25 cellular contexts compared by ENCODE assay signal in the genomic region with DNA sequence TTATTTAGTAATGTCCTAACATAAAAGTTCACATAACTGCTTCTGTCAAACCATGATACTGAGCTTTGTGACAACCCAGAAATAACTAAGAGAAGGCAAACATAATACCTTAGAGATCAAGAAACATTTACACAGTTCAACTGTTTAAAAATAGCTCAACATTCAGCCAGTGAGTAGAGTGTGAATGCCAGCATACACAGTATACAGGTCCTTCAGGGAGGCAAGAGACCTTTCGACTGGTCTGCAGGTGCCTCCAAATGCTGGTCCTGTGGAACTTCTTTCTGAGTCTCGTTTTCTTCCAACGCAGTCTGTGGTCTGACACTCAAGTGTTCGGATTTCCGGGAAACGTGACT. TPM values are rescaled to one million over a fixed set of nuclear protein-coding genes. Genes with fewer than 3 reads are reported as not detected.
DNase-seq lines count a peak whose midpoint lies in the region; ATAC-seq, FAIRE-seq and TF ChIP-seq lines count a peak whose summit lies in the region.
"Had no signal": no experiment of that assay in that cellular context is flagged by ENCODE, and none has a peak within 500 bp of the region (broad histone marks: within the 10 kb centered on the region; RNA-seq: fewer than 3 reads in every experiment).

No MANE protein-coding gene starts in this region.

- no peak overlapping the region for H2AFZ ChIP-seq in HepG2 (ENCODE audit: low read length)
- H2AFZ ChIP-seq: GM23248 had no signal

- intact Hi-C loops in HepG2 (cut with micrococcal nuclease; ENCODE audit: unreplicated experiment) (no loop called here), right lobe of liver (cut with DNase I) (loop anchor here in 1 of 2 donors (10.0 kb wide), 1 partner anchor 705 kb away; no protein-coding TSS in a partner anchor), left ventricle myocardium superior (cut with micrococcal nuclease) (loop anchor here (10.0 kb wide), 1 partner anchor 245 kb away; no protein-coding TSS in a partner anchor), psoas muscle (cut with DNase I) (loop anchor here (10.0 kb wide), 2 partner anchors 235 to 245 kb away; no protein-coding TSS in a partner anchor), aorta (cut with DNase I) (loop anchor here in 1 of 2 donors (10.0 kb wide), 1 partner anchor 595 kb away; no protein-coding TSS in a partner anchor)

- peak overlapping the region; percentile 19; the same call in 1 of the 2 replicates for H3K4me2 ChIP-seq in HepG2 (ENCODE audit: low read depth, low read length)

- ATAC-seq in HepG2, result no peak
- ATAC-seq in right lobe of liver, result no peak
- peak; percentile 84 for ATAC-seq in left ventricle myocardium superior
- peak; percentile 83 to 90 (median 90) for ATAC-seq in psoas muscle
- no peak for ATAC-seq in aorta (ENCODE audit: low FRiP score)
- ATAC-seq: PC-3 had no signal

- H4K20me1 ChIP-seq in HepG2 (ENCODE audit: insufficient read depth, low read length), result no peaks in the 10 kb centered on the region

- CTCF ChIA-PET in HepG2 (lab: Yijun Ruan, JAX; ENCODE audit: low intra/inter-chr PET ratio, low total read pairs), result no interaction called here

- H3K27ac ChIP-seq in HepG2 (ENCODE audit: extremely low read length, insufficient read depth, low read length), result peak overlapping the region; percentile 60
- H3K27ac ChIP-seq in right lobe of liver, result no peak overlapping the region
- peak overlapping the region; percentile 75 for H3K27ac ChIP-seq in psoas muscle
- no peak overlapping the region for H3K27ac ChIP-seq in aorta (ENCODE audit: low read depth in 1 of 2, low read length in 2 of 2)
- H3K27ac ChIP-seq: GM23248, SJSA1 had no signal

- H3K9ac ChIP-seq in HepG2 (ENCODE audit: insufficient read depth, low read depth, low read length), result no peak overlapping the region
- H3K9ac ChIP-seq: GM23248 had no signal

- FAIRE-seq in HepG2 (lab: Jason Lieb, UNC), result no peak

- no peaks in the 10 kb centered on the region for H3K27me3 ChIP-seq in HepG2 (ENCODE audit: control insufficient read depth in 1 of 2, insufficient read depth in 2 of 2, low read length in 2 of 2)
- no peaks in the 10 kb centered on the region for H3K27me3 ChIP-seq in right lobe of liver
- no peaks in the 10 kb centered on the region for H3K27me3 ChIP-seq in psoas muscle (ENCODE audit: insufficient read depth in 3 of 3, low read length in 2 of 3)
- no peaks in the 10 kb centered on the region for H3K27me3 ChIP-seq in aorta (ENCODE audit: control insufficient read depth in 1 of 2, insufficient read depth in 2 of 2, low read length in 1 of 2)
- H3K27me3 ChIP-seq: BE2C, SJSA1 had no signal

- TF ChIP-seq POLR2A in HepG2 (IDR thresholded peaks at IDR 0.05; ENCODE audit: insufficient read depth in 1 of 2, low read depth in 2 of 2, low read length in 2 of 2) (no peak), right lobe of liver (IDR thresholded peaks at IDR 0.05) (no peak)

- in situ Hi-C loops in HepG2 (cut with HindIII; ENCODE audit: extremely low pct_ligation_motif_present, low pct_unique_long_range_greater_than_20kb), result no loop called here

- BruUV-seq in HepG2 (replicated peaks; lab: Mats Ljungman, UMichigan), result no TSS peak

- POLR2A ChIA-PET in HepG2 (lab: Yijun Ruan, JAX), result interaction anchor here (0.8 to 3.6 kb wide), 6 partner anchors 10 to 754 kb away, joined by 3 to 36 read pairs (median 4); a partner anchor contains a TSS

- peaks cover 11% of the 10 kb centered on the region for H3K79me2 ChIP-seq in HepG2 (ENCODE audit: insufficient read depth, low read length)

- TF ChIP-seq CTCF in HepG2 (CRISPR knock-in tag; IDR thresholded peaks at IDR 0.05) (no peak), right lobe of liver (IDR thresholded peaks at IDR 0.05) (no peak), psoas muscle (IDR thresholded peaks at IDR 0.05) (no peak)

- no peak for DNase-seq in HepG2 (ENCODE audit: low spot score)
- no peak for DNase-seq in right lobe of liver
- DNase-seq in left ventricle myocardium superior, result no peak
- DNase-seq in psoas muscle, result no peak
- no peak for DNase-seq in aorta
- no peak for DNase-seq in stimulated activated CD4-positive, alpha-beta T cell treated with anti-CD3 and anti-CD28 coated beads, Interleukin-4, amount 100 ng/mL, for 1 hour
- no peak for DNase-seq in NCI-H187 treated with DMSO at 0.1 percent for 48 hours (lab: John Stamatoyannopoulos, UW)
- no peak for DNase-seq in inferior parietal cortex (ENCODE audit: extremely low spot score)
- DNase-seq: 8988T; ACHN; BE2C; CD8-positive, alpha-beta memory T cell; GM23248; H7; KBM-7; MV-4-11; NCI-H1105; NCI-H146; NCI-H2029; NCI-H446; NCI-H526; NCI-H82; NK-92 treated with Interleukin-12 subunit alpha and Interleukin-12 subunit beta, amount 100 ng/mL, for 24 hours; PC-3 had no signal

- TF ChIP-seq EP300 in HepG2 (IDR thresholded peaks at IDR 0.05; ENCODE audit: low read depth in 2 of 2, low read length in 2 of 2) (no peak), HepG2 (CRISPR knock-in tag; IDR thresholded peaks at IDR 0.05; ENCODE audit: borderline replicate concordance) (no peak)

- H3K9me3 ChIP-seq in HepG2 (ENCODE audit: low read length) (no peaks in the 10 kb centered on the region), right lobe of liver (no peaks in the 10 kb centered on the region), psoas muscle (no peaks in the 10 kb centered on the region), aorta (ENCODE audit: control insufficient read depth, low read length) (no peaks in the 10 kb centered on the region)
- H3K9me3 ChIP-seq: BE2C, SJSA1 had no signal

- peaks cover 70% of the 10 kb centered on the region for H3K4me1 ChIP-seq in HepG2 (ENCODE audit: insufficient read depth, low read length)
- peaks cover 0 to 15% (median 0%) of the 10 kb centered on the region in 4 donors for H3K4me1 ChIP-seq in right lobe of liver
- peaks cover 40% of the 10 kb centered on the region for H3K4me1 ChIP-seq in psoas muscle
- no peaks in the 10 kb centered on the region for H3K4me1 ChIP-seq in aorta (ENCODE audit: control insufficient read depth in 1 of 2, insufficient read depth in 2 of 2, low read length in 2 of 2)
- H3K4me1 ChIP-seq: BE2C, SJSA1 had no signal

- H3K4me3 ChIP-seq in HepG2 (replicated peaks in 1 of 3; ENCODE audit: insufficient read depth in 1 of 3, low read depth in 2 of 3, low read length in 3 of 3) (no peak overlapping the region), right lobe of liver (no peak overlapping the region), psoas muscle (peak overlapping the region; percentile 1), aorta (ENCODE audit: low read length in 2 of 2) (no peak overlapping the region)
- H3K4me3 ChIP-seq: GM23248, SJSA1 had no signal

- TF ChIP-seq RAD21 in HepG2 (CRISPR knock-in tag; IDR thresholded peaks at IDR 0.05), result no peak

- 95% methylated on average over 6 of the region's 6 CpGs for WGBS in HepG2 (ENCODE audit: low lambda C conversion rate)
- 94% methylated on average over 6 of the region's 6 CpGs for WGBS in right lobe of liver (ENCODE audit: insufficient coverage, low coverage, low lambda C conversion rate, missing lambda C conversion rate)
- 39 to 55% (median 45%) methylated on average over 6 of the region's 6 CpGs for WGBS in psoas muscle, 3 donors
- 87 to 89% methylated on average over 6 of the region's 6 CpGs for WGBS in aorta, 2 donors

- peaks cover 12 to 32% of the 10 kb centered on the region in 2 experiments for H3K36me3 ChIP-seq in HepG2 (replicated peaks in 1 of 2; ENCODE audit: control insufficient read depth in 1 of 2, insufficient read depth in 2 of 2, low read length in 2 of 2)
- peaks cover 0 to 25% (median 9%) of the 10 kb centered on the region in 4 donors for H3K36me3 ChIP-seq in right lobe of liver
- peaks cover 10 to 43% of the 10 kb centered on the region in 2 donors for H3K36me3 ChIP-seq in psoas muscle (ENCODE audit: insufficient read depth in 1 of 2, low read depth in 1 of 2)
- H3K36me3 ChIP-seq in aorta (ENCODE audit: control insufficient read depth in 1 of 2, insufficient read depth in 2 of 2, low read length in 1 of 2), result peaks cover 3 to 6% of the 10 kb centered on the region in 2 donors

RNA-seq across cellular contexts. Expression of a gene that starts 10.3 kb away (rescaled TPM):
- total RNA-seq in HepG2 (2016; rRNA removed; fragmentation: Illumina TruSeq; extraction: Trizol) (181 and 283 TPM in 2 replicates), right lobe of liver (10 to 100 TPM; 13.0 to 23.0 (median 15.2) TPM), left ventricle myocardium superior (86.3 TPM), psoas muscle (10 to 100 TPM; 27.2 to 58.0 (median 40.4) TPM), aorta (10 to 100 TPM; 21.6 to 22.8 TPM)
- total RNA-seq in HepG2 (2016; cell fraction: cytosol; rRNA removed; fragmentation: Illumina TruSeq; extraction: Trizol; ENCODE audit: low read depth), result 33.9 and 36.7 TPM in 2 replicates
- total RNA-seq in HepG2 (2016; cell fraction: insoluble cytoplasmic fraction; rRNA removed; fragmentation: Illumina TruSeq; extraction: Trizol), result 189 and 325 TPM in 2 replicates
- 47.2 and 48.2 TPM in 2 replicates for total RNA-seq in HepG2 (2016; cell fraction: membrane; rRNA removed; fragmentation: Illumina TruSeq; extraction: Trizol)
- 63.9 and 73.7 TPM in 2 replicates for total RNA-seq in HepG2 (2016; cell fraction: nucleus; rRNA removed; fragmentation: Illumina TruSeq; extraction: Trizol)
- polyA plus RNA-seq in HepG2 (2011; rRNA removed) (61.6 and 63.2 TPM in 2 replicates), psoas muscle (10 to 100 TPM; 49.2 to 91.1 (median 76.2) TPM), aorta (10 to 100 TPM; 22.5 to 39.9 TPM)
- 68.3 and 71.0 TPM in 2 replicates for polyA plus RNA-seq in HepG2 (2011; cell fraction: cytosol; rRNA removed)
- polyA plus RNA-seq in HepG2 (2011; cell fraction: nucleus; rRNA removed), result 11.6 and 14.2 TPM in 2 replicates
- polyA plus RNA-seq in HepG2 (2012), result 78.3 and 78.8 TPM in 2 replicates
- 26.6 and 30.8 TPM in 2 replicates for polyA plus RNA-seq in HepG2 (2016; cell fraction: cytosol; fragmentation: Illumina TruSeq; extraction: Trizol; ENCODE audit: low read depth)
- polyA plus RNA-seq in HepG2 (2016; cell fraction: insoluble cytoplasmic fraction; fragmentation: Illumina TruSeq; extraction: Trizol; ENCODE audit: low read depth), result 249 and 259 TPM in 2 replicates
- 32.0 and 32.5 TPM in 2 replicates for polyA plus RNA-seq in HepG2 (2016; cell fraction: membrane; fragmentation: Illumina TruSeq; extraction: Trizol; ENCODE audit: low read depth)
- polyA plus RNA-seq in HepG2 (2016; cell fraction: nucleus; fragmentation: Illumina TruSeq; extraction: Trizol; ENCODE audit: insufficient read depth, low read depth), result 75.9 and 84.0 TPM in 2 replicates
- 47.3 and 53.2 TPM in 2 replicates for polyA minus RNA-seq in HepG2 (2011; rRNA and poly(A)+ RNA removed; ENCODE audit: low replicate concordance)
- 28.0 and 33.9 TPM in 2 replicates for polyA minus RNA-seq in HepG2 (2011; cell fraction: cytosol; rRNA and poly(A)+ RNA removed)
- 17.3 and 18.9 TPM in 2 replicates for polyA minus RNA-seq in HepG2 (2011; cell fraction: nucleus; rRNA and poly(A)+ RNA removed)

Comparison
In these comparisons a context has a peak if more than half of its experiments do, and no peak if none do; other contexts are left out.
1. H3K27ac ChIP-seq: peak in HepG2 (single experiment) and psoas muscle (single experiment); none in right lobe of liver (0 of 3) and aorta (0 of 2).
2. ATAC-seq: peak in left ventricle myocardium superior (single experiment) and psoas muscle (4 of 4); none in HepG2 (single experiment), right lobe of liver (0 of 4) and aorta (single experiment).